Comparison of ENCODE assay signal across 26 cellular contexts in genomic region chr20:49486064-49486463, GRCh38. TPM values are rescaled to one million over a fixed set of nuclear protein-coding genes. Genes with fewer than 3 reads are reported as not detected.
DNase-seq lines count a peak whose midpoint lies in the region; FAIRE-seq and TF ChIP-seq lines count a peak whose summit lies in the region.
"Had no signal": no experiment of that assay in that cellular context is flagged by ENCODE, and none has a peak within 500 bp of the region (broad histone marks: within the 10 kb centered on the region; RNA-seq: fewer than 3 reads in every experiment).

No MANE protein-coding gene starts in this region.

- 0 out of 2 replicates have a peak, but pooled peaks cover 4% of the 10 kb centered on the region for H3K4me1 ChIP-seq in HEK293 (ENCODE audit: control insufficient read depth, insufficient read depth, low read length)
- H3K4me1 ChIP-seq: BE2C had no signal

- H3K4me3 ChIP-seq in HEK293 (ENCODE audit: low read depth, low read length): no peak overlapping the region
- H3K4me3 ChIP-seq: BLaER1 treated with 17β-estradiol and CSF1 and Interleukin-3, amounts not matched to agents 10 nM and 100 nM; GM23248 had no signal

- H3K4me3 Mint-ChIP-seq in brain (peak overlapping the region in 4 of 5 experiments; percentile 1 to 91 (median 65)), neural crest cell (peak overlapping the region; percentile 38)
- H3K4me3 Mint-ChIP-seq: CD4-positive, alpha-beta T cell had no signal

- no peak overlapping the region for H3K27ac ChIP-seq in HEK293 (ENCODE audit: extremely low read depth, low read depth, low read length)
- H3K27ac ChIP-seq: 22Rv1; BLaER1 treated with 17β-estradiol and CSF1 and Interleukin-3, amounts not matched to agents 10 nM and 100 nM; GM23248 had no signal

- no peaks in the 10 kb centered on the region for H3K9me3 ChIP-seq in HEK293 (ENCODE audit: control insufficient read depth, insufficient read depth, low read depth, low read length)
- H3K9me3 ChIP-seq: BE2C; BLaER1 treated with 17β-estradiol and CSF1 and Interleukin-3, amounts not matched to agents 10 nM and 100 nM had no signal

- H3K27ac Mint-ChIP-seq in brain (no peak overlapping the region), neural crest cell (ENCODE audit: unreplicated experiment) (no peak overlapping the region)
- H3K27ac Mint-ChIP-seq: CD14-positive monocyte; CD4-positive, alpha-beta T cell; CD8-positive, alpha-beta memory T cell had no signal

- H3K36me3 ChIP-seq in HEK293 (ENCODE audit: control insufficient read depth in 2 of 2, insufficient read depth in 1 of 2, low read length in 2 of 2): no peaks in the 10 kb centered on the region
- H3K36me3 ChIP-seq: BE2C; BLaER1 treated with 17β-estradiol and CSF1 and Interleukin-3, amounts not matched to agents 10 nM and 100 nM had no signal

- POLR2A ChIA-PET in HEK293 (lab: Yijun Ruan, JAX): no interaction called here

- DNase-seq in neural crest cell (ENCODE audit: low read depth, low spot score): no peak
- DNase-seq in urothelium cell line (ENCODE audit: low spot score): no peak
- no peak for DNase-seq in AG08395 (ENCODE audit: low spot score)
- no peak for DNase-seq in kidney glomerular epithelial cell (lab: John Stamatoyannopoulos, UW)
- no peak for DNase-seq in T-helper 2 cell
- DNase-seq: AML-193; BE2C; CD4-positive, alpha-beta T cell; CD8-positive, alpha-beta memory T cell; DMS 273 treated with DMSO at 0.1 percent for 48 hours; DMS79; EL; GDM1; GM23248; H7; HCEC 1CT had no signal

- CTCF ChIA-PET in HEK293 (lab: Yijun Ruan, JAX): interaction anchor here (0.6 to 6.1 kb wide), 3 partner anchors 21 to 372 kb away, joined by 3 to 118 read pairs (median 40); no protein-coding TSS in a partner anchor

- peaks cover 0 to 6% (median 2%) of the 10 kb centered on the region in 5 experiments for H3K9me3 Mint-ChIP-seq in brain
- H3K9me3 Mint-ChIP-seq in neural crest cell: no peaks in the 10 kb centered on the region

- peaks cover 33% of the 10 kb centered on the region for H3K27me3 Mint-ChIP-seq in brain
- peaks cover 83% of the 10 kb centered on the region for H3K27me3 Mint-ChIP-seq in neural crest cell (ENCODE audit: low read depth)

- peaks cover 24% of the 10 kb centered on the region for H3K4me1 Mint-ChIP-seq in brain
- H3K4me1 Mint-ChIP-seq in neural crest cell: peaks cover 5% of the 10 kb centered on the region

- peak; percentile 27 for FAIRE-seq in urothelium cell line (lab: Jason Lieb, UNC)
- FAIRE-seq: A204.1, D721Med, GM12891, GM18507, H1 had no signal

- H3K36me3 Mint-ChIP-seq in brain (peaks cover 10% of the 10 kb centered on the region), neural crest cell (ENCODE audit: low read depth) (no peaks in the 10 kb centered on the region)
- H3K36me3 Mint-ChIP-seq: CD8-positive, alpha-beta memory T cell had no signal

- TF ChIP-seq CTCF in HEK293 (tag by site-specific recombination; IDR thresholded peaks at IDR 0.05) (no peak), brain (conservative IDR thresholded peaks at IDR 0.05) (no peak), neural crest cell (conservative IDR thresholded peaks at IDR 0.05) (no peak)

TF ChIP-seq in HEK293, 187 proteins besides CTCF, POLR2A, EP300 and RAD21:
- TF ChIP-seq ZNF24 (tag by site-specific recombination; IDR thresholded peaks at IDR 0.05) (no peak), ZNF623 (tag by site-specific recombination; IDR thresholded peaks at IDR 0.05) (peak; percentile 88)
TF ChIP-seq in HEK293: peak in this region for 1.

RNA-seq across cellular contexts. Expression of gene KCNB1, which starts 3.6 kb away (rescaled TPM):
- 8.4 TPM for polyA plus RNA-seq in brain (ENCODE audit: insufficient read depth, low read depth, low replicate concordance)
- total RNA-seq in neural crest cell: 1.6 and 2.8 TPM in 2 replicates
- polyA plus RNA-seq: CD14-positive monocyte; CD8-positive, alpha-beta memory T cell had no signal
